Comparison of ENCODE assay signal across 9 cellular contexts in genomic region chr7:141012696-141013344, GRCh38. TPM values are rescaled to one million over a fixed set of nuclear protein-coding genes. Genes with fewer than 3 reads are reported as not detected.
DNase-seq lines count a peak whose midpoint lies in the region; ATAC-seq and TF ChIP-seq lines count a peak whose summit lies in the region.
"Had no signal": no experiment of that assay in that cellular context is flagged by ENCODE, and none has a peak within 500 bp of the region (broad histone marks: within the 10 kb centered on the region; RNA-seq: fewer than 3 reads in every experiment).

No MANE protein-coding gene starts in this region.

- H3K4me1 Mint-ChIP-seq in activated naive CD4-positive, alpha-beta T cell treated with anti-CD3 and anti-CD28 coated beads for 36 hours (ENCODE audit: low read depth), result peaks cover 31% of the 10 kb centered on the region
- H3K4me1 Mint-ChIP-seq in stimulated activated naive CD8-positive, alpha-beta T cell treated with anti-CD3 and anti-CD28 coated beads, Interleukin-15, Interleukin-2, amounts not matched to agents 100 ng/mL and 50 ng/mL, for 24 hours (ENCODE audit: low read depth), result peaks cover 36% of the 10 kb centered on the region

- H3K4me1 ChIP-seq in fibroblast of lung (ENCODE audit: control insufficient read depth, extremely low read depth, insufficient read depth, low read length), result peaks cover 4% of the 10 kb centered on the region

- H3K27ac ChIP-seq in RWPE1, result no peak overlapping the region
- H3K27ac ChIP-seq in fibroblast of lung (ENCODE audit: insufficient read depth, low read length), result no peak overlapping the region

- H4K20me1 ChIP-seq in fibroblast of lung (ENCODE audit: control insufficient read depth, extremely low read depth, insufficient read depth, low read length), result no peaks in the 10 kb centered on the region

- peaks cover 14% of the 10 kb centered on the region for H3K36me3 Mint-ChIP-seq in activated naive CD4-positive, alpha-beta T cell treated with anti-CD3 and anti-CD28 coated beads for 36 hours (ENCODE audit: low read depth)
- peaks cover 22% of the 10 kb centered on the region for H3K36me3 Mint-ChIP-seq in stimulated activated naive CD8-positive, alpha-beta T cell treated with anti-CD3 and anti-CD28 coated beads, Interleukin-15, Interleukin-2, amounts not matched to agents 100 ng/mL and 50 ng/mL, for 24 hours (ENCODE audit: low read depth)

- peaks cover 3% of the 10 kb centered on the region for H3K9me3 Mint-ChIP-seq in activated naive CD4-positive, alpha-beta T cell treated with anti-CD3 and anti-CD28 coated beads for 36 hours
- H3K9me3 Mint-ChIP-seq in stimulated activated naive CD8-positive, alpha-beta T cell treated with anti-CD3 and anti-CD28 coated beads, Interleukin-15, Interleukin-2, amounts not matched to agents 100 ng/mL and 50 ng/mL, for 24 hours, result peaks cover 7% of the 10 kb centered on the region

- no peak for DNase-seq in activated naive CD4-positive, alpha-beta T cell treated with anti-CD3 and anti-CD28 coated beads for 36 hours
- DNase-seq in activated naive CD4-positive, alpha-beta T cell (lab: John Stamatoyannopoulos, UW), result no peak
- DNase-seq in RWPE1 (ENCODE audit: low spot score) (peak; percentile 10), fibroblast of lung (ENCODE audit: low read depth in 2 of 2) (peak in 1 of 2 donors; percentile 4), retina (no peak), GM10266 (ENCODE audit: extremely low spot score) (no peak)
- DNase-seq: SHP77 treated with DMSO at 0.1 percent for 48 hours had no signal

- H2AFZ ChIP-seq in fibroblast of lung (ENCODE audit: low read length), result no peak overlapping the region

- no peaks in the 10 kb centered on the region for H3K9me3 ChIP-seq in fibroblast of lung (ENCODE audit: control insufficient read depth, insufficient read depth, low read depth, low read length)

- H3K27ac Mint-ChIP-seq in activated naive CD4-positive, alpha-beta T cell treated with anti-CD3 and anti-CD28 coated beads for 36 hours, result peak overlapping the region; percentile 98
- H3K27ac Mint-ChIP-seq in stimulated activated naive CD8-positive, alpha-beta T cell treated with anti-CD3 and anti-CD28 coated beads, Interleukin-15, Interleukin-2, amounts not matched to agents 100 ng/mL and 50 ng/mL, for 24 hours, result peak overlapping the region; percentile 99

- peaks cover 1% of the 10 kb centered on the region for H3K36me3 ChIP-seq in fibroblast of lung (ENCODE audit: control insufficient read depth, insufficient read depth, low read length)

- peak overlapping the region; percentile 20 for H3K4me2 ChIP-seq in fibroblast of lung (ENCODE audit: extremely low read depth, insufficient read depth, low read length)

- intact Hi-C loops in activated naive CD4-positive, alpha-beta T cell treated with anti-CD3 and anti-CD28 coated beads for 36 hours (cut with micrococcal nuclease), result loop anchor here (1.0 to 5.0 kb wide), 10 partner anchors 202 to 1906 kb away; partner anchors contain the start of genes KDM7A, NDUFB2, RAB19 and ZC3HAV1

- no peaks in the 10 kb centered on the region for H3K27me3 ChIP-seq in fibroblast of lung (ENCODE audit: control insufficient read depth, insufficient read depth, low read length)

- POLR2A ChIA-PET in RWPE1 (lab: Yijun Ruan, JAX; ENCODE audit: low non-redundant PET), result no interaction called here

- H3K4me3 ChIP-seq in fibroblast of lung (replicated peaks in 1 of 4; ENCODE audit: control extremely low read depth in 1 of 4, insufficient read depth in 1 of 4, low read depth in 3 of 4, low read length in 4 of 4), result no peak overlapping the region

- H3K27me3 Mint-ChIP-seq in activated naive CD4-positive, alpha-beta T cell treated with anti-CD3 and anti-CD28 coated beads for 36 hours (ENCODE audit: low read depth), result no peaks in the 10 kb centered on the region
- peaks cover 8% of the 10 kb centered on the region for H3K27me3 Mint-ChIP-seq in stimulated activated naive CD8-positive, alpha-beta T cell treated with anti-CD3 and anti-CD28 coated beads, Interleukin-15, Interleukin-2, amounts not matched to agents 100 ng/mL and 50 ng/mL, for 24 hours

- H3K4me3 Mint-ChIP-seq in activated naive CD4-positive, alpha-beta T cell treated with anti-CD3 and anti-CD28 coated beads for 36 hours, result peak overlapping the region; percentile 95
- H3K4me3 Mint-ChIP-seq in stimulated activated naive CD8-positive, alpha-beta T cell treated with anti-CD3 and anti-CD28 coated beads, Interleukin-15, Interleukin-2, amounts not matched to agents 100 ng/mL and 50 ng/mL, for 24 hours, result peak overlapping the region; percentile 96

- CTCF ChIA-PET in activated naive CD4-positive, alpha-beta T cell treated with anti-CD3 and anti-CD28 coated beads for 36 hours (lab: Charles Lee), result interaction anchor here (0.6 to 5.3 kb wide), 7 partner anchors 41 to 535 kb away, joined by 3 to 77 read pairs (median 4); no protein-coding TSS in a partner anchor
- CTCF ChIA-PET in RWPE1 (lab: Yijun Ruan, JAX), result interaction anchor here (0.5 to 0.7 kb wide), 4 partner anchors 85 to 297 kb away, joined by 3 to 4 read pairs (median 4); no protein-coding TSS in a partner anchor

- no peak overlapping the region for H3K9ac ChIP-seq in fibroblast of lung (ENCODE audit: insufficient read depth, low read length)

- no peak for ATAC-seq in HG02981 (IDR thresholded peaks at IDR 0.05; ENCODE audit: unreplicated experiment)

- TF ChIP-seq CTCF in RWPE1 (conservative IDR thresholded peaks at IDR 0.05; ENCODE audit: low read depth), result no peak
- TF ChIP-seq CTCF in fibroblast of lung (conservative IDR thresholded peaks at IDR 0.05 in 1 of 2, IDR thresholded peaks at IDR 0.05 in 1 of 2; ENCODE audit: low read depth in 1 of 2, low read length in 2 of 2), result no peak
- no peak for TF ChIP-seq CTCF in GM10266 (IDR thresholded peaks at IDR 0.05; ENCODE audit: control insufficient read depth, insufficient read depth, low read depth, missing control alignments)

- H3K79me2 ChIP-seq in fibroblast of lung (ENCODE audit: control insufficient read depth, insufficient read depth, low read length), result peaks cover 3% of the 10 kb centered on the region

RNA-seq across cellular contexts. Expression of gene MRPS33, which starts 1.9 kb away (rescaled TPM):
- total RNA-seq in activated naive CD4-positive, alpha-beta T cell treated with anti-CD3 and anti-CD28 coated beads for 36 hours, result 100 to 1,000 TPM; 116 to 120 TPM
- total RNA-seq in fibroblast of lung, result 30.6 and 40.1 TPM in 2 replicates
- polyA plus RNA-seq in fibroblast of lung, result 64.8 and 73.6 TPM in 2 replicates
- 90.5 and 107 TPM in 2 replicates for polyA plus RNA-seq in fibroblast of lung (2012)
- polyA minus RNA-seq in fibroblast of lung (ENCODE audit: low replicate concordance), result 0.08 and 9.4 TPM in 2 replicates
